8 cellular contexts compared by ENCODE assay signal in the genomic region with DNA sequence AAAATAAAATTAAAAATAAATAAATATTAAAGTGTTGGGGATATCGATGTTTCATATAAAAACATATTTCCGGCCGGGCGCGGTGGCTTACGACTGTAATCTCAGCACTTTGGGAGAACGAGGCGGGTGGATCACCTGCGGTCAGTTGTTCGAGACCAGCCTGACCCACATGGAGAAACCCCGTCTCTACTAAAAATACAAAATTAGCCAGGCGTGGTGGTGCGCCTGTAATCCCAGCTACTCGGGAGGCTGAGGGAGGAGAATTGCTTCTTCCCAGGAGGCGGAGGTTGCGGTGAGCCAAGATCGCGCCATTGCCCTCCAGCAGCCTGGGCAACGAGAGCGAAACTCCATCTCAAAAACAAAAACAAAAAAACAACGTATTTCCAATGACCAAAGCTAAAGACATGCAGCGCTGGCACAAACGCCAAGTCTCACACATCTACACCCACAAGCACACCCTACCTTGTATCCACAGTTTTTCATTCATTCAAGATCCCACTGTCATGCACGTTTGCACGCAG. TPM values are rescaled to one million over a fixed set of nuclear protein-coding genes. Genes with fewer than 3 reads are reported as not detected.
DNase-seq lines count a peak whose midpoint lies in the region; ATAC-seq and TF ChIP-seq lines count a peak whose summit lies in the region.

No MANE protein-coding gene starts in this region.

- no peaks in the 10 kb centered on the region for H3K79me1 ChIP-seq in mesendoderm (ENCODE audit: low read length)

- H3K4me1 ChIP-seq in left ventricle myocardium inferior (peaks cover 48% of the 10 kb centered on the region), breast epithelium (peaks cover 0 to 4% of the 10 kb centered on the region in 2 donors), mesendoderm (ENCODE audit: control insufficient read depth, low read depth, low read length) (no peaks in the 10 kb centered on the region), uterus (no peaks in the 10 kb centered on the region)

- H2AK5ac ChIP-seq in mesendoderm (ENCODE audit: low read length) = no peak overlapping the region

- no peak for TF ChIP-seq POLR2A in breast epithelium (IDR thresholded peaks at IDR 0.05)
- no peak for TF ChIP-seq POLR2A in uterus (IDR thresholded peaks at IDR 0.05)

- H3K9ac ChIP-seq in mesendoderm (ENCODE audit: low read length) = peak overlapping the region; percentile 78

- no peak overlapping the region for H4K8ac ChIP-seq in mesendoderm (ENCODE audit: low read depth, low read length)

- no peak overlapping the region for H2BK5ac ChIP-seq in mesendoderm (ENCODE audit: low read length)

- no peak overlapping the region for H2BK15ac ChIP-seq in mesendoderm (replicated peaks; ENCODE audit: low read depth)

- WGBS in mesendoderm (ENCODE audit: extremely low coverage, insufficient coverage, low lambda C conversion rate) = 100% methylated on average over 1 of the region's 25 CpGs

- intact Hi-C loops in left ventricle myocardium inferior (cut with micrococcal nuclease) (loop anchor here (10.0 kb wide), 1 partner anchor 152 kb away; no protein-coding TSS in a partner anchor), cardiac septum (cut with DNase I) (loop anchor here (2.0 to 10.0 kb wide), 4 partner anchors 96 to 779 kb away; a partner anchor contains a TSS), breast epithelium (cut with DNase I; ENCODE audit: low total_unique reads) (no loop called here), uterus (cut with DNase I; ENCODE audit: low total_unique reads) (no loop called here)

- H3K27me3 ChIP-seq in left ventricle myocardium inferior (ENCODE audit: low read depth) = no peaks in the 10 kb centered on the region
- H3K27me3 ChIP-seq in breast epithelium = no peaks in the 10 kb centered on the region
- H3K27me3 ChIP-seq in mesendoderm (ENCODE audit: insufficient read depth, low read length, poor library complexity) = no peaks in the 10 kb centered on the region
- no peaks in the 10 kb centered on the region for H3K27me3 ChIP-seq in uterus

- H3K4me3 ChIP-seq in left ventricle myocardium inferior (peak overlapping the region; percentile 89), breast epithelium (peak overlapping the region; percentile 68 to 91 (median 68)), mesendoderm (ENCODE audit: low read length) (peak overlapping the region; percentile 76), uterus (peak overlapping the region; percentile 68 to 77)

- H3K56ac ChIP-seq in mesendoderm (ENCODE audit: low read length) = peak overlapping the region; percentile 93

- H3K9me3 ChIP-seq in left ventricle myocardium inferior (replicated peaks) (peaks cover 22% of the 10 kb centered on the region), breast epithelium (peaks cover 17 to 24% of the 10 kb centered on the region in 2 donors), uterus (peaks cover 0 to 17% of the 10 kb centered on the region in 2 donors)

- H3K23ac ChIP-seq in mesendoderm (ENCODE audit: low read length) = no peak overlapping the region

- no peak overlapping the region for H2BK120ac ChIP-seq in mesendoderm (ENCODE audit: low read depth, low read length)

- H3K18ac ChIP-seq in mesendoderm (ENCODE audit: low read length) = no peak overlapping the region

- ATAC-seq in HG02763 (IDR thresholded peaks at IDR 0.05; ENCODE audit: unreplicated experiment) (no peak), HG02870 (IDR thresholded peaks at IDR 0.05; ENCODE audit: unreplicated experiment) (no peak)

- H3K79me2 ChIP-seq in mesendoderm (ENCODE audit: control insufficient read depth, insufficient read depth, low read length) = no peaks in the 10 kb centered on the region

- no peak for TF ChIP-seq CTCF in left ventricle myocardium inferior (IDR thresholded peaks at IDR 0.05; ENCODE audit: borderline replicate concordance)
- no peak for TF ChIP-seq CTCF in breast epithelium (IDR thresholded peaks at IDR 0.05)
- no peak for TF ChIP-seq CTCF in uterus (IDR thresholded peaks at IDR 0.05)

- peak overlapping the region; percentile 98 for H3K27ac ChIP-seq in left ventricle myocardium inferior (replicated peaks)
- H3K27ac ChIP-seq in breast epithelium = peak overlapping the region; percentile 82 to 90
- no peak overlapping the region for H3K27ac ChIP-seq in mesendoderm (ENCODE audit: low read depth, low read length)
- H3K27ac ChIP-seq in uterus = peak overlapping the region; percentile 81 to 83

- H3K4ac ChIP-seq in mesendoderm (ENCODE audit: low read depth, low read length) = no peak overlapping the region

- peak overlapping the region; percentile 52 for H3K4me2 ChIP-seq in mesendoderm (ENCODE audit: low read length)

- DNase-seq in left ventricle myocardium inferior (no peak), cardiac septum (ENCODE audit: low spot score) (no peak), breast epithelium (ENCODE audit: low spot score in 2 of 2) (no peak), mesendoderm (peak; percentile 25), uterus (no peak), hepatic stellate cell (ENCODE audit: low spot score) (no peak)

- peaks cover 41% of the 10 kb centered on the region for H3K36me3 ChIP-seq in left ventricle myocardium inferior
- peaks cover 15% of the 10 kb centered on the region for H3K36me3 ChIP-seq in breast epithelium
- H3K36me3 ChIP-seq in mesendoderm (ENCODE audit: control insufficient read depth, insufficient read depth, low read length) = no peaks in the 10 kb centered on the region
- H3K36me3 ChIP-seq in uterus = no peaks in the 10 kb centered on the region

- no peak overlapping the region for H4K5ac ChIP-seq in mesendoderm (ENCODE audit: low read length)

RNA-seq across cellular contexts. Expression of a gene that starts 0.9 kb away (rescaled TPM):
- total RNA-seq in left ventricle myocardium inferior (6.5 TPM), cardiac septum (5.9 TPM), breast epithelium (1 to 10 TPM; 6.9 to 9.1 (median 8.2) TPM), uterus (10 to 100 TPM in 3 of 4 donors, 1 to 10 TPM in 1; 8.7 to 23.5 (median 16.8) TPM)
- polyA plus RNA-seq in mesendoderm (2013, experiment 1 of 2) = 7.1 TPM
- polyA plus RNA-seq in mesendoderm (2013, experiment 2 of 2) = 6.7 TPM

RNA-seq across cellular contexts. Expression of a gene that starts 2.8 kb away (rescaled TPM):
- total RNA-seq in left ventricle myocardium inferior (7.9 TPM), cardiac septum (6.6 TPM), breast epithelium (10 to 100 TPM in 2 of 3 donors, 1 to 10 TPM in 1; 4.5 to 10.8 (median 10.2) TPM), uterus (10 to 100 TPM in 1 of 4 donors, 1 to 10 TPM in 3; 1.2 to 19.8 (median 7.6) TPM)
- polyA plus RNA-seq in mesendoderm (2013, experiment 1 of 2) = 2.2 TPM
- 2.3 TPM for polyA plus RNA-seq in mesendoderm (2013, experiment 2 of 2)

RNA-seq across cellular contexts. Expression of a gene that starts 40.4 kb away (rescaled TPM):
- total RNA-seq in left ventricle myocardium inferior = 7.1 TPM
- 8.3 TPM for total RNA-seq in cardiac septum
- total RNA-seq in breast epithelium = 10 to 100 TPM in 1 of 3 donors, 1 to 10 TPM in 2; 1.3 to 10.2 (median 7.2) TPM
- polyA plus RNA-seq in mesendoderm (2013, experiment 1 of 2) = 5.5 TPM
- polyA plus RNA-seq in mesendoderm (2013, experiment 2 of 2) = 5.5 TPM
- 10 to 100 TPM in 2 of 4 donors, 1 to 10 TPM in 2; 2.4 to 21.3 (median 8.6) TPM for total RNA-seq in uterus

Comparison
In these comparisons a context has a peak if more than half of its experiments do, and no peak if none do; other contexts are left out.
1. intact Hi-C loops: an anchor here in left ventricle myocardium inferior (10.0 kb wide) and cardiac septum (2.0 to 10.0 kb wide); none called in breast epithelium and uterus.